ENCODE assay signal across 1 cellular context in genomic region chr3:177589921-177590336, GRCh38.
A peak's percentile ranks its signal among the peaks of the same experiment; 100 is the strongest.
TF ChIP-seq lines count a peak whose summit lies in the region.

No MANE protein-coding gene starts in this region.

TF ChIP-seq in IMR-90, 13 proteins besides CTCF, POLR2A, EP300 and RAD21 (continued from another document):
- TF ChIP-seq USF2 (IDR thresholded peaks at IDR 0.05; ENCODE audit: low read depth, low read length) (no peak), MAFK (IDR thresholded peaks at IDR 0.05; ENCODE audit: low read depth, low read length) (no peak), SMC3 (IDR thresholded peaks at IDR 0.05; ENCODE audit: low read depth, low read length) (0 out of 2 replicates have a peak, but pooled peaks have one; percentile 0), CHD1 (IDR thresholded peaks at IDR 0.05; ENCODE audit: low read depth, low read length) (no peak), RCOR1 (IDR thresholded peaks at IDR 0.05; ENCODE audit: insufficient replicate concordance, low read length) (no peak), MAZ (IDR thresholded peaks at IDR 0.05; ENCODE audit: borderline replicate concordance, low read depth, low read length) (no peak)
